In genomic region chr2:179682756-179683155, GRCh38 we compare ENCODE assay signal across 20 cellular contexts.
DNase-seq lines count a peak whose midpoint lies in the region; ATAC-seq, FAIRE-seq and TF ChIP-seq lines count a peak whose summit lies in the region.
"Had no signal": no experiment of that assay in that cellular context is flagged by ENCODE, and none has a peak within 500 bp of the region (broad histone marks: within the 10 kb centered on the region; RNA-seq: fewer than 3 reads in every experiment).

No MANE protein-coding gene starts in this region.

- no peaks in the 10 kb centered on the region for H3K27me3 ChIP-seq in body of pancreas
- no peaks in the 10 kb centered on the region for H3K27me3 ChIP-seq in breast epithelium
- H3K27me3 ChIP-seq: SJCRH30 had no signal

- ATAC-seq in GM21529 (IDR thresholded peaks at IDR 0.05; ENCODE audit: unreplicated experiment) (peak; percentile 70), HG03354 (IDR thresholded peaks at IDR 0.05; ENCODE audit: poor library complexity, severe bottlenecking, unreplicated experiment) (peak; percentile 48), body of pancreas (no peak)

- H3K9me3 ChIP-seq in body of pancreas (no peaks in the 10 kb centered on the region), breast epithelium (no peaks in the 10 kb centered on the region)
- H3K9me3 ChIP-seq: Caco-2, SJCRH30 had no signal

- 85 to 86% methylated on average over 5 of the region's 5 CpGs for WGBS in body of pancreas, 2 donors

- H3K4me3 ChIP-seq in body of pancreas (no peak overlapping the region), breast epithelium (no peak overlapping the region)
- H3K4me3 ChIP-seq: GM23248, SJCRH30 had no signal

- TF ChIP-seq CTCF in body of pancreas (IDR thresholded peaks at IDR 0.05): no peak
- TF ChIP-seq CTCF in breast epithelium (IDR thresholded peaks at IDR 0.05): no peak

- H3K27ac ChIP-seq in cingulate gyrus (ENCODE audit: low read depth, low read length): peak overlapping the region; percentile 8
- H3K27ac ChIP-seq in body of pancreas: no peak overlapping the region
- no peak overlapping the region for H3K27ac ChIP-seq in breast epithelium
- H3K27ac ChIP-seq: GM23248, RWPE1, SJCRH30 had no signal

- intact Hi-C loops in body of pancreas (cut with DNase I): no loop called here
- intact Hi-C loops in breast epithelium (cut with DNase I; ENCODE audit: low total_unique reads): no loop called here

- TF ChIP-seq POLR2A in GM12892 (IDR thresholded peaks at IDR 0.05; ENCODE audit: low read depth, low read length) (no peak), body of pancreas (IDR thresholded peaks at IDR 0.05) (no peak), breast epithelium (IDR thresholded peaks at IDR 0.05) (no peak)

- H3K4me1 ChIP-seq in body of pancreas: peaks cover 7% of the 10 kb centered on the region
- no peaks in the 10 kb centered on the region for H3K4me1 ChIP-seq in breast epithelium
- H3K4me1 ChIP-seq: Caco-2, SJCRH30 had no signal

- H3K36me3 ChIP-seq in body of pancreas (replicated peaks in 1 of 2; ENCODE audit: insufficient read depth in 1 of 2, low read depth in 2 of 2) (no peaks in the 10 kb centered on the region), breast epithelium (no peaks in the 10 kb centered on the region)
- H3K36me3 ChIP-seq: SJCRH30 had no signal

- no peak for DNase-seq in GM12892 (ENCODE audit: insufficient read length)
- no peak for DNase-seq in body of pancreas
- no peak for DNase-seq in activated CD4-positive, alpha-beta T cell treated with anti-CD3 and anti-CD28 coated beads, Interleukin-2, amount 50 U/mL, for 4 hours
- no peak for DNase-seq in foreskin melanocyte
- DNase-seq in breast epithelium (ENCODE audit: low spot score in 2 of 2): no peak
- DNase-seq: AML-193; Caco-2; DMS53; GM23248; NCI-H1436 treated with DMSO at 0.1 percent for 48 hours; NCI-H226; NCI-H526; NK-92 treated with Interleukin-12 subunit alpha and Interleukin-12 subunit beta, amount 100 ng/mL, for 24 hours; SJCRH30; SW 1271 had no signal

- peak; percentile 48 for FAIRE-seq in GM12892 (lab: Jason Lieb, UNC)
- FAIRE-seq: HTR-8/SVneo had no signal
